ENCODE assay signal across 13 cellular contexts in the genomic region with DNA sequence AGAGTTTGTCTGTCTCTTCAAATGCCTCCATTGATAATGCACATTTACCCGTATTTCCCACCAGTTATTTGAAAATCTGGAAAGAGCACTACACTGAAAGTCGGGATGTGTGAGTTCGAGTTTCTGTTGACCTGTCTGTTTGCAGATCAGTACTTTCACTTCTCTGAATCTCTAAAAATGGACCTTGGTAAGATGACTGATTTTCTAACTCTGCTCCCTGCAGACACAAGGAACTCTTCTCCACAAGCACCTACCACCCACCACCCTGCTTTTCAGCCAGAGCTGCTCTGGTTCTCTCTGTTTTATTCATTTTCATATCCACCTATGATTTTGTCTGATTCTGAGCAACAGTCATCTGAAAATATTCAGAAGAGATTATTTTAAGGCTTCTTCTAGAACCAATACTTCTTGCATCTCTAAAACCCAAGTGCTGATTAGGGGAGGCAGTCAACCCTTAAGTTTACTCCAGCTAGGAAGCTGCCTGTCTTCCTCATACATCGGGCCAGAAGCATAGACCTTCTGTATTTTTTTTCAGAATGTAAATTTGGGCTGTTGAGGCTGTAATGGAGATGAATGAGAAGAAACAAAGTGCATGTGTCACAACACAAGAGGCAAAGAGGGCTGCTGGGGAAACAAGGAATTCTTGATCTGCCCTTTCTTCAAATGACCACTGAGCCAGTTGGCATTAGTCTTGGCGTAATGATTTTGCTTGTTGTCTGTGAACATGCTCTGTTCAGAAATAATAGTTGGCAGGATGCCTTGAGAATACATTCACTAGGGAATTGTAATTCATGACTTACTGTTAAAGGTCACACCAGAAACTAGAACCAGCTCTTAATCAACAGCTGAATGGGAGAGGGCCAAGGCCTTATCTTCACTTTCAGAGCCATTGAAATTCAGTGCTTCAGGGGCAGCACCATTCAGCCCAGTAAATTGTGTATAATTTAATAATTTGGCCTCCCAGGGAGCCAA.
A peak's percentile ranks its signal among the peaks of the same experiment; 100 is the strongest.
DNase-seq lines count a peak whose midpoint lies in the region; ATAC-seq and TF ChIP-seq lines count a peak whose summit lies in the region.
"Had no signal": no experiment of that assay in that cellular context is flagged by ENCODE, and none has a peak within 500 bp of the region (broad histone marks: within the 10 kb centered on the region; RNA-seq: fewer than 3 reads in every experiment).

No MANE protein-coding gene starts in this region.

- H3K27ac Mint-ChIP-seq in nephron progenitor cell, result no peak overlapping the region
- H3K27ac Mint-ChIP-seq: HFFc6 had no signal

- no peak overlapping the region for H2AFZ ChIP-seq in OCI-LY7 (ENCODE audit: low read length)

- no peaks in the 10 kb centered on the region for H3K9me2 ChIP-seq in OCI-LY7 (ENCODE audit: insufficient read depth, low read length)

- H3K9me3 ChIP-seq in OCI-LY7 (ENCODE audit: low read length) (no peaks in the 10 kb centered on the region), HAP-1 (peaks cover 7% of the 10 kb centered on the region)

- H3K27me3 Mint-ChIP-seq in nephron progenitor cell (ENCODE audit: low read depth, poor library complexity), result no peaks in the 10 kb centered on the region

- DNase-seq in SIG-M5 treated with dmso at 0.1 percent for 504 hours (lab: John Stamatoyannopoulos, UW; ENCODE audit: unreplicated experiment) (peak; percentile 20), SIG-M5 (lab: John Stamatoyannopoulos, UW) (no peak), OCI-LY7 (ENCODE audit: low spot score) (no peak), superior temporal gyrus (ENCODE audit: extremely low spot score) (peak; percentile 16), HAP-1 (ENCODE audit: low spot score in 2 of 2) (no peak), nephron progenitor cell (no peak)
- DNase-seq: activated CD4-positive, CD25-positive, alpha-beta regulatory T cell; effector CD4-positive, alpha-beta T cell; HFFc6 had no signal

- H3K4me3 Mint-ChIP-seq in nephron progenitor cell, result no peak overlapping the region
- H3K4me3 Mint-ChIP-seq: HFFc6, neural crest cell had no signal

- ATAC-seq in HG02884 (IDR thresholded peaks at IDR 0.05; ENCODE audit: unreplicated experiment), result peak; percentile 73
- no peak for ATAC-seq in GM21576 (IDR thresholded peaks at IDR 0.05; ENCODE audit: unreplicated experiment)
- ATAC-seq: Panc1 had no signal

- H3K4me3 ChIP-seq in OCI-LY7 (ENCODE audit: low read depth, low read length, poor library complexity, severe bottlenecking), result no peak overlapping the region
- H3K4me3 ChIP-seq in HAP-1, result no peak overlapping the region

- no peaks in the 10 kb centered on the region for H3K27me3 ChIP-seq in HAP-1 (ENCODE audit: low read depth)

- H3K36me3 ChIP-seq in OCI-LY7 (ENCODE audit: insufficient read depth, low read length), result no peaks in the 10 kb centered on the region
- no peaks in the 10 kb centered on the region for H3K36me3 ChIP-seq in HAP-1 (replicated peaks)

- 0 out of 2 replicates have a peak overlapping the region, but pooled peaks have one; percentile 11 for H3K4me2 ChIP-seq in OCI-LY7 (ENCODE audit: low read length)

- CTCF ChIA-PET in OCI-LY7 (lab: Charles Lee; ENCODE audit: unreplicated experiment), result no interaction called here

- intact Hi-C loops in OCI-LY7 (cut with micrococcal nuclease; ENCODE audit: unreplicated experiment), result no loop called here

- no peak overlapping the region for H3K27ac ChIP-seq in OCI-LY7 (ENCODE audit: low read depth, low read length, poor library complexity, severe bottlenecking)

- POLR2A ChIA-PET in OCI-LY7 (lab: Charles Lee), result interaction anchor here (0.8 kb wide), 1 partner anchor 20 kb away, joined by 5 read pairs; no protein-coding TSS in a partner anchor

- H4K20me1 ChIP-seq in OCI-LY7 (ENCODE audit: insufficient read depth, low read length), result no peaks in the 10 kb centered on the region

- H3K79me2 ChIP-seq in OCI-LY7 (ENCODE audit: insufficient read depth, low read depth, low read length), result no peaks in the 10 kb centered on the region

- H3K9me3 Mint-ChIP-seq in nephron progenitor cell, result peaks cover 30% of the 10 kb centered on the region

- in situ Hi-C loops in HAP-1 (cut with MboI; ENCODE audit: low sequenced_read_pairs), result no loop called here

- H3K4me1 ChIP-seq in OCI-LY7 (ENCODE audit: insufficient read depth, low read length, poor library complexity, severe bottlenecking) (no peaks in the 10 kb centered on the region), HAP-1 (no peaks in the 10 kb centered on the region)

- H3K36me3 Mint-ChIP-seq in nephron progenitor cell (ENCODE audit: low read depth), result peaks cover 24% of the 10 kb centered on the region

- TF ChIP-seq CTCF in OCI-LY7 (conservative IDR thresholded peaks at IDR 0.05; ENCODE audit: low read length) (no peak), nephron progenitor cell (IDR thresholded peaks at IDR 0.05) (no peak)

- BruUV-seq in OCI-LY7 (replicated peaks; lab: Mats Ljungman, UMichigan), result no TSS peak

- no peaks in the 10 kb centered on the region for H3K4me1 Mint-ChIP-seq in nephron progenitor cell
- H3K4me1 Mint-ChIP-seq: neural crest cell had no signal

Comparison
In these comparisons a context has a peak if more than half of its experiments do, and no peak if none do; other contexts are left out.
1. DNase-seq: peak in SIG-M5 treated with dmso at 0.1 percent for 504 hours (single experiment) and superior temporal gyrus (single experiment); none in SIG-M5 (single experiment), OCI-LY7 (single experiment), HAP-1 (0 of 2) and nephron progenitor cell (single experiment).